In the genomic region with DNA sequence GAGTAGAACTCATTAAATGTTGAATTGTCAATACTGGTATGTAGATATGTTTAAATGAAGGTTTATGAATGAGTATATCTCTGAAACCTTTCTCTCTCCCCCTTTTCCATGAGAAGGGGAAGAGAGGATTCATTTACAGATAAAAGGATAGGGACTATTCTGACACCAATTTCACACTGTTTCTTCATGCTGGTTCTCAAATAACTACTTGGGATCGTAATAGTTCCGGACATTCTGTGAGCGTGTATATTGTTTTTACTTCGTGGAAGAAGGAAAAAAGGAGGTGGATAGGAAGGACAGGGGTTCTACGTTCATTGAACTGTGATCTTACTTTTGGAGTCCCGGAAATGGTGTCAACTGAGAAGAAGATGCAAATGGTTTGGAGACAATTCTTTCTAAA, we compare ENCODE assay signal across 1 cellular context.
TF ChIP-seq lines count a peak whose summit lies in the region.

No MANE protein-coding gene starts in this region.

TF ChIP-seq in IMR-90, 13 proteins besides CTCF, POLR2A, EP300 and RAD21 (continued from another document):
- no peak for TF ChIP-seq CEBPB (IDR thresholded peaks at IDR 0.05; ENCODE audit: low read depth, low read length)
- TF ChIP-seq BHLHE40 (IDR thresholded peaks at IDR 0.05; ENCODE audit: low read depth, low read length), result no peak
- TF ChIP-seq MXI1 (IDR thresholded peaks at IDR 0.05; ENCODE audit: borderline replicate concordance, low read depth, low read length), result no peak
- TF ChIP-seq, protein P1, sequence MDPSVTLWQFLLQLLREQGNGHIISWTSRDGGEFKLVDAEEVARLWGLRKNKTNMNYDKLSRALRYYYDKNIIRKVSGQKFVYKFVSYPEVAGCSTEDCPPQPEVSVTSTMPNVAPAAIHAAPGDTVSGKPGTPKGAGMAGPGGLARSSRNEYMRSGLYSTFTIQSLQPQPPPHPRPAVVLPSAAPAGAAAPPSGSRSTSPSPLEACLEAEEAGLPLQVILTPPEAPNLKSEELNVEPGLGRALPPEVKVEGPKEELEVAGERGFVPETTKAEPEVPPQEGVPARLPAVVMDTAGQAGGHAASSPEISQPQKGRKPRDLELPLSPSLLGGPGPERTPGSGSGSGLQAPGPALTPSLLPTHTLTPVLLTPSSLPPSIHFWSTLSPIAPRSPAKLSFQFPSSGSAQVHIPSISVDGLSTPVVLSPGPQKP (IDR thresholded peaks at IDR 0.05; ENCODE audit: borderline replicate concordance, low read depth, low read length), result no peak
